Comparison of ENCODE assay signal across 18 cellular contexts in genomic region chr4:79964020-79964714, GRCh38.
DNase-seq lines count a peak whose midpoint lies in the region; ATAC-seq and TF ChIP-seq lines count a peak whose summit lies in the region.
"Had no signal": no experiment of that assay in that cellular context is flagged by ENCODE, and none has a peak within 500 bp of the region (broad histone marks: within the 10 kb centered on the region; RNA-seq: fewer than 3 reads in every experiment).

No MANE protein-coding gene starts in this region.

- H3K27me3 ChIP-seq in Caco-2 (replicated peaks; ENCODE audit: control insufficient read depth, insufficient read depth, low read length), result no peaks in the 10 kb centered on the region
- no peaks in the 10 kb centered on the region for H3K27me3 ChIP-seq in breast epithelium
- H3K27me3 ChIP-seq: heart right ventricle had no signal

- H3K36me3 Mint-ChIP-seq in Caco-2 (ENCODE audit: insufficient read depth, unreplicated experiment) (no peaks in the 10 kb centered on the region), brain (peaks cover 5% of the 10 kb centered on the region), osteocyte (ENCODE audit: unreplicated experiment) (peaks cover 19% of the 10 kb centered on the region)

- H3K9me3 Mint-ChIP-seq in Caco-2 (ENCODE audit: unreplicated experiment), result no peaks in the 10 kb centered on the region
- H3K9me3 Mint-ChIP-seq in brain, result peaks cover 0 to 2% (median 0%) of the 10 kb centered on the region in 5 experiments
- no peaks in the 10 kb centered on the region for H3K9me3 Mint-ChIP-seq in osteocyte (ENCODE audit: unreplicated experiment)

- no peak for TF ChIP-seq POLR2A in breast epithelium (IDR thresholded peaks at IDR 0.05)

- BruUV-seq in Caco-2 (replicated peaks; lab: Mats Ljungman, UMichigan), result no TSS peak

- CTCF ChIA-PET in Caco-2 (lab: Charles Lee), result no interaction called here

- no peak overlapping the region for H3K27ac ChIP-seq in breast epithelium
- H3K27ac ChIP-seq: heart right ventricle had no signal

- no peak for ATAC-seq in HG03354 (IDR thresholded peaks at IDR 0.05; ENCODE audit: poor library complexity, severe bottlenecking, unreplicated experiment)
- ATAC-seq in HG03442 (IDR thresholded peaks at IDR 0.05; ENCODE audit: unreplicated experiment), result no peak
- ATAC-seq: left colon had no signal

- H3K27ac Mint-ChIP-seq in Caco-2 (ENCODE audit: unreplicated experiment), result no peak overlapping the region
- peak overlapping the region; percentile 15 to 61 (median 42) for H3K27ac Mint-ChIP-seq in brain
- no peak overlapping the region for H3K27ac Mint-ChIP-seq in osteocyte (ENCODE audit: unreplicated experiment)

- H3K27me3 Mint-ChIP-seq in Caco-2 (ENCODE audit: insufficient read depth, unreplicated experiment) (no peaks in the 10 kb centered on the region), brain (peaks cover 20% of the 10 kb centered on the region), osteocyte (ENCODE audit: unreplicated experiment) (peaks cover 5% of the 10 kb centered on the region)

- H3K4me3 Mint-ChIP-seq in Caco-2 (ENCODE audit: unreplicated experiment) (peak overlapping the region; percentile 12), brain (peak overlapping the region; percentile 77 to 90 (median 82)), osteocyte (ENCODE audit: unreplicated experiment) (peak overlapping the region; percentile 62)

- no peaks in the 10 kb centered on the region for H3K9me3 ChIP-seq in Caco-2
- peaks cover 6 to 9% of the 10 kb centered on the region in 2 donors for H3K9me3 ChIP-seq in breast epithelium

- DNase-seq in Caco-2 (no peak), osteocyte (ENCODE audit: extremely low spot score, unreplicated experiment) (no peak), breast epithelium (ENCODE audit: low spot score in 2 of 2) (no peak), epidermal melanocyte (ENCODE audit: insufficient read length, low spot score) (no peak)
- DNase-seq: activated CD4-positive, CD25-positive, alpha-beta regulatory T cell; activated effector memory CD4-positive, alpha-beta T cell treated with Interleukin-2 at 50 U/mL for 16 hours; DMS79 treated with DMSO at 0.1 percent for 48 hours; heart right ventricle; left colon; NCI-H1436; NCI-H2227 treated with DMSO at 0.1 percent for 48 hours; Right ventricle myocardium superior; stimulated activated naive CD4-positive, alpha-beta T cell; T-helper 1 cell had no signal

- H3K4me3 ChIP-seq in Caco-2 (ENCODE audit: low read depth, low read length), result no peak overlapping the region
- peak overlapping the region; percentile 24 for H3K4me3 ChIP-seq in iPS-11a (ENCODE audit: low read depth, low read length)
- no peak overlapping the region for H3K4me3 ChIP-seq in breast epithelium
- H3K4me3 ChIP-seq: heart right ventricle had no signal

- H3K36me3 ChIP-seq in Caco-2 (ENCODE audit: control insufficient read depth, insufficient read depth, low read length), result no peaks in the 10 kb centered on the region
- H3K36me3 ChIP-seq in breast epithelium, result no peaks in the 10 kb centered on the region

- no peaks in the 10 kb centered on the region for H3K4me1 Mint-ChIP-seq in Caco-2 (ENCODE audit: low read depth, unreplicated experiment)
- peaks cover 21% of the 10 kb centered on the region for H3K4me1 Mint-ChIP-seq in brain
- peaks cover 6% of the 10 kb centered on the region for H3K4me1 Mint-ChIP-seq in osteocyte (ENCODE audit: unreplicated experiment)

- H3K4me1 ChIP-seq in Caco-2 (no peaks in the 10 kb centered on the region), breast epithelium (no peaks in the 10 kb centered on the region)
- H3K4me1 ChIP-seq: heart right ventricle had no signal

- POLR2A ChIA-PET in Caco-2 (lab: Charles Lee), result no interaction called here

- intact Hi-C loops in Caco-2 (cut with micrococcal nuclease; ENCODE audit: unreplicated experiment) (no loop called here), breast epithelium (cut with DNase I; ENCODE audit: low total_unique reads) (no loop called here)

- TF ChIP-seq CTCF in Caco-2 (IDR thresholded peaks at IDR 0.05; ENCODE audit: insufficient read depth in 1 of 2, low read depth in 1 of 2, low read length in 1 of 2, severe bottlenecking in 1 of 2, unreplicated experiment in 1 of 2) (no peak), brain (conservative IDR thresholded peaks at IDR 0.05) (no peak), osteocyte (IDR thresholded peaks at IDR 0.05) (no peak), breast epithelium (IDR thresholded peaks at IDR 0.05) (no peak)

Comparison
In these comparisons a context has a peak if more than half of its experiments do, and no peak if none do; other contexts are left out.
1. H3K27ac Mint-ChIP-seq: peak in brain (5 of 5); none in Caco-2 (single experiment) and osteocyte (single experiment).
2. H3K4me3 Mint-ChIP-seq: peak in every context shown above with its lines; median percentile 82 in brain; 62 in osteocyte; 12 in Caco-2.